ENCODE assay signal across 14 cellular contexts in genomic region chr15:101193781-101194180, GRCh38. TPM values are rescaled to one million over a fixed set of nuclear protein-coding genes. Genes with fewer than 3 reads are reported as not detected.
DNase-seq lines count a peak whose midpoint lies in the region; ATAC-seq, FAIRE-seq and TF ChIP-seq lines count a peak whose summit lies in the region.
"Had no signal": no experiment of that assay in that cellular context is flagged by ENCODE, and none has a peak within 500 bp of the region (broad histone marks: within the 10 kb centered on the region; RNA-seq: fewer than 3 reads in every experiment).

No MANE protein-coding gene starts in this region.

- H3K9me3 ChIP-seq in A673 (ENCODE audit: low read depth, low read length, poor library complexity, severe bottlenecking), result no peaks in the 10 kb centered on the region
- no peaks in the 10 kb centered on the region for H3K9me3 ChIP-seq in esophagus muscularis mucosa
- H3K9me3 ChIP-seq: right lobe of liver, SJCRH30 had no signal

- DNase-seq in A673 (ENCODE audit: low spot score) (no peak), HFFc6 (no peak), esophagus muscularis mucosa (ENCODE audit: extremely low spot score) (no peak), posterior vena cava (ENCODE audit: low spot score) (peak; percentile 80), NCI-H1105 treated with DMSO at 0.1 percent for 48 hours (lab: John Stamatoyannopoulos, UW) (no peak), H54 (ENCODE audit: insufficient read length, low spot score) (no peak), AG08396 (ENCODE audit: low spot score) (no peak)
- DNase-seq: activated B cell treated with CpG ODN at 0.5 μM for 24 hours; activated naive CD4-positive, alpha-beta T cell treated with anti-CD3 and anti-CD28 coated beads for 36 hours; NCI-H1092; right lobe of liver had no signal

- CTCF ChIA-PET in A673 (lab: Charles Lee), result no interaction called here

- H3K27ac ChIP-seq in A673 (ENCODE audit: low read depth, low read length, poor library complexity, severe bottlenecking), result peak overlapping the region; percentile 19
- H3K27ac ChIP-seq in esophagus muscularis mucosa (replicated peaks in 1 of 4), result peak overlapping the region; percentile 56 to 73 (median 61)
- H3K27ac ChIP-seq: SJCRH30 had no signal

- H3K4me3 ChIP-seq in A673 (ENCODE audit: low read depth, low read length, poor library complexity, severe bottlenecking), result no peak overlapping the region
- H3K4me3 ChIP-seq in esophagus muscularis mucosa, result peak overlapping the region in 3 of 4 donors; percentile 7 to 31 (median 15)
- H3K4me3 ChIP-seq: right lobe of liver, SJCRH30 had no signal

- H3K4me1 ChIP-seq in A673 (ENCODE audit: insufficient read depth, low read length, poor library complexity, severe bottlenecking), result peaks cover 25% of the 10 kb centered on the region
- peaks cover 44 to 69% (median 65%) of the 10 kb centered on the region in 4 donors for H3K4me1 ChIP-seq in esophagus muscularis mucosa
- H3K4me1 ChIP-seq: right lobe of liver had no signal

- intact Hi-C loops in A673 (cut with micrococcal nuclease; ENCODE audit: unreplicated experiment) (no loop called here), esophagus muscularis mucosa (cut with DNase I) (no loop called here), posterior vena cava (cut with DNase I) (no loop called here)

- BruUV-seq in A673 (replicated peaks; lab: Mats Ljungman, UMichigan), result no TSS peak

- H3K27me3 ChIP-seq in A673 (replicated peaks; ENCODE audit: insufficient read depth, low read depth, low read length, poor library complexity) (no peaks in the 10 kb centered on the region), esophagus muscularis mucosa (no peaks in the 10 kb centered on the region)
- H3K27me3 ChIP-seq: right lobe of liver, SJCRH30 had no signal

- peak overlapping the region; percentile 96 for H3K27ac Mint-ChIP-seq in HFFc6
- H3K27ac Mint-ChIP-seq: activated B cell treated with CpG ODN at 0.5 μM for 24 hours had no signal

- no peak for TF ChIP-seq EP300 in esophagus muscularis mucosa (IDR thresholded peaks at IDR 0.05)

- H3K27me3 Mint-ChIP-seq in HFFc6 (ENCODE audit: insufficient read depth), result no peaks in the 10 kb centered on the region
- H3K27me3 Mint-ChIP-seq: activated B cell treated with CpG ODN at 0.5 μM for 24 hours, memory B cell had no signal

- no peak for ATAC-seq in GM21737 (IDR thresholded peaks at IDR 0.05; ENCODE audit: unreplicated experiment)

- FAIRE-seq in H54 (lab: Jason Lieb, UNC), result no peak

- H3K36me3 ChIP-seq in A673 (ENCODE audit: insufficient read depth, low read length, poor library complexity, severe bottlenecking) (no peaks in the 10 kb centered on the region), esophagus muscularis mucosa (no peaks in the 10 kb centered on the region)
- H3K36me3 ChIP-seq: right lobe of liver had no signal

- peaks cover 8% of the 10 kb centered on the region; the same call in 1 of the 2 replicates for H3K36me3 Mint-ChIP-seq in HFFc6 (ENCODE audit: low read depth)

- peak overlapping the region; percentile 68; the same call in 1 of the 2 replicates for H3K4me3 Mint-ChIP-seq in HFFc6
- H3K4me3 Mint-ChIP-seq: activated B cell treated with CpG ODN at 0.5 μM for 24 hours, memory B cell had no signal

- no peak for TF ChIP-seq CTCF in A673 (conservative IDR thresholded peaks at IDR 0.05; ENCODE audit: low read depth, low read length)
- TF ChIP-seq CTCF in HFFc6 (IDR thresholded peaks at IDR 0.05), result no peak
- no peak for TF ChIP-seq CTCF in esophagus muscularis mucosa (IDR thresholded peaks at IDR 0.05)

- H3K4me1 Mint-ChIP-seq in HFFc6 (ENCODE audit: low read depth), result peaks cover 78% of the 10 kb centered on the region

- no peak for TF ChIP-seq POLR2A in esophagus muscularis mucosa (IDR thresholded peaks at IDR 0.05; ENCODE audit: low read depth)
- TF ChIP-seq POLR2A in H54 (IDR thresholded peaks at IDR 0.05; ENCODE audit: low read depth, low read length), result no peak

- POLR2A ChIA-PET in A673 (lab: Charles Lee; ENCODE audit: low non-redundant PET), result no interaction called here

- no peaks in the 10 kb centered on the region for H3K9me3 Mint-ChIP-seq in HFFc6
- H3K9me3 Mint-ChIP-seq: activated B cell treated with CpG ODN at 0.5 μM for 24 hours; activated naive CD4-positive, alpha-beta T cell treated with anti-CD3 and anti-CD28 coated beads for 36 hours; memory B cell had no signal

- 89% methylated on average over 7 of the region's 7 CpGs for WGBS in esophagus muscularis mucosa

RNA-seq across cellular contexts. Expression of gene CHSY1, which starts 58.1 kb away (rescaled TPM):
- 47.0 and 48.3 TPM in 2 replicates for total RNA-seq in A673 (2021)
- 10 to 100 TPM; 29.2 to 44.2 (median 40.0) TPM for total RNA-seq in HFFc6 (2021; fragmentation: NEBNext Ultra II Directional; extraction: Animal tissue kit (Norgen Biotek cat#: 25700))
- 10 to 100 TPM; 13.3 to 31.6 (median 19.6) TPM for total RNA-seq in esophagus muscularis mucosa
- total RNA-seq in posterior vena cava, result 10 to 100 TPM; 48.6 to 57.3 TPM
